In genomic region chr6:134173007-134173690, GRCh38 we compare ENCODE assay signal across 8 cellular contexts.
DNase-seq lines count a peak whose midpoint lies in the region; ATAC-seq and TF ChIP-seq lines count a peak whose summit lies in the region.

No MANE protein-coding gene starts in this region.

- ATAC-seq in GM18519 (IDR thresholded peaks at IDR 0.05; ENCODE audit: low FRiP score, unreplicated experiment) (no peak), HG02970 (IDR thresholded peaks at IDR 0.05; ENCODE audit: low FRiP score, unreplicated experiment) (no peak), HG03354 (IDR thresholded peaks at IDR 0.05; ENCODE audit: poor library complexity, severe bottlenecking, unreplicated experiment) (no peak)

- H3K27me3 ChIP-seq in DOHH2 (ENCODE audit: control insufficient read depth, low read length), result peaks cover 34% of the 10 kb centered on the region

- no peaks in the 10 kb centered on the region for H4K20me1 ChIP-seq in DOHH2 (ENCODE audit: control insufficient read depth, insufficient read depth, low read depth, low read length)

- H3K9me3 ChIP-seq in DOHH2 (ENCODE audit: control insufficient read depth, insufficient read depth, low read length), result no peaks in the 10 kb centered on the region

- H3K36me3 ChIP-seq in DOHH2 (ENCODE audit: control insufficient read depth, low read length), result peaks cover 11% of the 10 kb centered on the region

- TF ChIP-seq CTCF in DOHH2 (IDR thresholded peaks at IDR 0.05; ENCODE audit: low read depth, low read length, poor library complexity, severe bottlenecking) (no peak), WI38 (IDR thresholded peaks at IDR 0.05; ENCODE audit: low read depth, low read length) (no peak), fibroblast of pulmonary artery (IDR thresholded peaks at IDR 0.05; ENCODE audit: low read length, missing control alignments) (no peak)

- H3K79me2 ChIP-seq in DOHH2 (ENCODE audit: control insufficient read depth, low read length), result no peaks in the 10 kb centered on the region

- 0 out of 2 replicates have a peak, but pooled peaks cover 2% of the 10 kb centered on the region for H3F3A ChIP-seq in DOHH2 (ENCODE audit: control insufficient read depth, insufficient read depth)

- no peaks in the 10 kb centered on the region for H3K9me2 ChIP-seq in DOHH2 (replicated peaks; ENCODE audit: control insufficient read depth, low read length)

- DNase-seq in fibroblast of pulmonary artery (ENCODE audit: low read depth), result peak; percentile 47
- DNase-seq in skeletal muscle cell (ENCODE audit: low read depth), result no peak
- no peak for DNase-seq in stimulated activated CD4-positive, alpha-beta T cell treated with anti-CD3 and anti-CD28 coated beads, Interleukin-2, amount 100 ng/mL, for 24 hours

- no peak overlapping the region; the same call in 1 of the 2 replicates for H3K4me3 ChIP-seq in DOHH2 (ENCODE audit: low read length)
- peak overlapping the region; percentile 76 for H3K4me3 ChIP-seq in WI38 (ENCODE audit: low read depth, low read length)
- peak overlapping the region; percentile 90 for H3K4me3 ChIP-seq in fibroblast of pulmonary artery (replicated peaks; ENCODE audit: low read depth, low read length)
- H3K4me3 ChIP-seq in skeletal muscle cell (ENCODE audit: low read depth, low read length), result peak overlapping the region; percentile 76

- H3K27ac ChIP-seq in DOHH2 (ENCODE audit: low read depth, low read length), result no peak overlapping the region

- H3K4me1 ChIP-seq in DOHH2 (ENCODE audit: control insufficient read depth, low read length), result peaks cover 42% of the 10 kb centered on the region

- peak overlapping the region; percentile 94 for H3K4me2 ChIP-seq in DOHH2 (ENCODE audit: low read length)
